ENCODE assay signal across 23 cellular contexts in genomic region chr6:134683783-134684765, GRCh38.
A peak's percentile ranks its signal among the peaks of the same experiment; 100 is the strongest.
DNase-seq lines count a peak whose midpoint lies in the region; ATAC-seq and TF ChIP-seq lines count a peak whose summit lies in the region.
"Had no signal": no experiment of that assay in that cellular context is flagged by ENCODE, and none has a peak within 500 bp of the region (broad histone marks: within the 10 kb centered on the region; RNA-seq: fewer than 3 reads in every experiment).

No MANE protein-coding gene starts in this region.

- CTCF ChIA-PET in naive thymus-derived CD4-positive, alpha-beta T cell (lab: Charles Lee), result no interaction called here
- CTCF ChIA-PET in HEK293T (lab: Yijun Ruan, JAX), result no interaction called here

- no peak for ATAC-seq in naive thymus-derived CD4-positive, alpha-beta T cell
- ATAC-seq: gastroesophageal sphincter; HCT116; natural killer cell treated with Interleukin-12 subunit alpha and Interleukin-12 subunit beta and Interleukin-15 and Interleukin-18, amount 100 ng/mL, for 72 hours had no signal

- DNase-seq in A172 (ENCODE audit: low spot score) (peak; percentile 42), HFFc6 (peak; percentile 54), amniotic epithelial cell (ENCODE audit: low read depth) (peak; percentile 70), fibroblast of pulmonary artery (ENCODE audit: low read depth) (peak; percentile 43), coronary artery (ENCODE audit: low spot score) (no peak), HEK293T (ENCODE audit: extremely low spot score) (no peak)
- no peak for DNase-seq in stimulated activated CD4-positive, alpha-beta T cell treated with anti-CD3 and anti-CD28 coated beads, Interleukin-12 subunit alpha, Interleukin-12 subunit beta, amount 100 ng/mL, for 4 hours
- DNase-seq in naive thymus-derived CD4-positive, alpha-beta T cell, result no peak
- DNase-seq: activated CD4-positive, alpha-beta T cell treated with anti-CD3 and anti-CD28 coated beads, Interleukin-2, amount 10 ng/mL, durations not matched to agents 7 days and 5 days; CD4-positive, CD25-positive, alpha-beta regulatory T cell; DMS 273 treated with DMSO at 0.1 percent for 48 hours; GF-D8; mesendoderm; NCI-H187 treated with DMSO at 0.1 percent for 48 hours; NCI-H345; posterior cingulate gyrus; stimulated activated CD4-positive, alpha-beta T cell treated with anti-CD3 and anti-CD28 coated beads, Interleukin-2, amount 100 ng/mL, for 48 hours; stomach; upper lobe of left lung had no signal

- no peaks in the 10 kb centered on the region for H3K36me3 ChIP-seq in naive thymus-derived CD4-positive, alpha-beta T cell (ENCODE audit: control insufficient read depth in 2 of 3, insufficient read depth in 3 of 3, low read length in 3 of 3)
- H3K36me3 ChIP-seq: gastroesophageal sphincter, stomach, upper lobe of left lung had no signal

- H3K9me3 ChIP-seq in naive thymus-derived CD4-positive, alpha-beta T cell (ENCODE audit: control insufficient read depth in 2 of 3, low read length in 3 of 3), result no peaks in the 10 kb centered on the region
- H3K9me3 ChIP-seq: gastroesophageal sphincter, stomach, upper lobe of left lung had no signal

- no peak overlapping the region for H3K4me3 ChIP-seq in fibroblast of pulmonary artery (replicated peaks; ENCODE audit: low read depth, low read length)
- no peak overlapping the region for H3K4me3 ChIP-seq in coronary artery
- H3K4me3 ChIP-seq in naive thymus-derived CD4-positive, alpha-beta T cell (ENCODE audit: low read length), result no peak overlapping the region
- H3K4me3 ChIP-seq: gastroesophageal sphincter, stomach, upper lobe of left lung had no signal

- intact Hi-C loops in naive thymus-derived CD4-positive, alpha-beta T cell (cut with micrococcal nuclease), result no loop called here

- H3K4me3 Mint-ChIP-seq in HFFc6, result peak overlapping the region; percentile 57
- no peak overlapping the region for H3K4me3 Mint-ChIP-seq in naive thymus-derived CD4-positive, alpha-beta T cell
- H3K4me3 Mint-ChIP-seq: activated CD4-positive, alpha-beta T cell treated with anti-CD3 and anti-CD28 coated beads, Interleukin-2, amount 10 ng/mL, durations not matched to agents 7 days and 5 days; CD4-positive, CD25-positive, alpha-beta regulatory T cell; natural killer cell treated with Interleukin-12 subunit alpha and Interleukin-12 subunit beta and Interleukin-15 and Interleukin-18, amount 100 ng/mL, for 72 hours had no signal

- TF ChIP-seq CTCF in HFFc6 (IDR thresholded peaks at IDR 0.05) (no peak), fibroblast of pulmonary artery (IDR thresholded peaks at IDR 0.05; ENCODE audit: low read length, missing control alignments) (no peak), coronary artery (IDR thresholded peaks at IDR 0.05) (no peak)

- H3K9me3 Mint-ChIP-seq in HFFc6, result no peaks in the 10 kb centered on the region
- H3K9me3 Mint-ChIP-seq in naive thymus-derived CD4-positive, alpha-beta T cell, result no peaks in the 10 kb centered on the region
- H3K9me3 Mint-ChIP-seq: activated CD4-positive, alpha-beta T cell treated with anti-CD3 and anti-CD28 coated beads, Interleukin-2, amount 10 ng/mL, durations not matched to agents 7 days and 5 days; natural killer cell treated with Interleukin-12 subunit alpha and Interleukin-12 subunit beta and Interleukin-15 and Interleukin-18, amount 100 ng/mL, for 72 hours had no signal

- H3K4me1 ChIP-seq in naive thymus-derived CD4-positive, alpha-beta T cell (ENCODE audit: control insufficient read depth in 2 of 2, insufficient read depth in 2 of 2, low read length in 2 of 2), result no peaks in the 10 kb centered on the region
- H3K4me1 ChIP-seq: gastroesophageal sphincter had no signal

- peak overlapping the region; percentile 65 for H3K27ac Mint-ChIP-seq in HFFc6
- H3K27ac Mint-ChIP-seq in naive thymus-derived CD4-positive, alpha-beta T cell, result no peak overlapping the region
- H3K27ac Mint-ChIP-seq: activated CD4-positive, alpha-beta T cell treated with anti-CD3 and anti-CD28 coated beads, Interleukin-2, amount 10 ng/mL, durations not matched to agents 7 days and 5 days; natural killer cell treated with Interleukin-12 subunit alpha and Interleukin-12 subunit beta and Interleukin-15 and Interleukin-18, amount 100 ng/mL, for 72 hours had no signal

- peaks cover 3% of the 10 kb centered on the region; the same call in 1 of the 2 replicates for H3K27me3 Mint-ChIP-seq in HFFc6 (ENCODE audit: insufficient read depth)
- H3K27me3 Mint-ChIP-seq in naive thymus-derived CD4-positive, alpha-beta T cell, result peaks cover 0 to 9% (median 7%) of the 10 kb centered on the region in 5 donors

- POLR2A ChIA-PET in naive thymus-derived CD4-positive, alpha-beta T cell (lab: Charles Lee), result no interaction called here
- POLR2A ChIA-PET in HEK293T (lab: Yijun Ruan, JAX), result no interaction called here

- H3K36me3 Mint-ChIP-seq in HFFc6 (ENCODE audit: low read depth), result no peaks in the 10 kb centered on the region; the same call in 1 of the 2 replicates
- H3K36me3 Mint-ChIP-seq in naive thymus-derived CD4-positive, alpha-beta T cell, result no peaks in the 10 kb centered on the region
- H3K36me3 Mint-ChIP-seq: CD4-positive, CD25-positive, alpha-beta regulatory T cell; natural killer cell treated with Interleukin-12 subunit alpha and Interleukin-12 subunit beta and Interleukin-15 and Interleukin-18, amount 100 ng/mL, for 72 hours had no signal

- no peak overlapping the region for H3K27ac ChIP-seq in coronary artery
- no peak overlapping the region for H3K27ac ChIP-seq in naive thymus-derived CD4-positive, alpha-beta T cell (ENCODE audit: low read depth, low read length)
- H3K27ac ChIP-seq: gastroesophageal sphincter, RWPE1, stomach, upper lobe of left lung had no signal

- peaks cover 50% of the 10 kb centered on the region for H3K4me1 Mint-ChIP-seq in HFFc6 (ENCODE audit: low read depth)
- peaks cover 0 to 3% (median 0%) of the 10 kb centered on the region in 7 donors for H3K4me1 Mint-ChIP-seq in naive thymus-derived CD4-positive, alpha-beta T cell
- H3K4me1 Mint-ChIP-seq: CD4-positive, CD25-positive, alpha-beta regulatory T cell had no signal

- H3K27me3 ChIP-seq in naive thymus-derived CD4-positive, alpha-beta T cell (ENCODE audit: control insufficient read depth in 2 of 2, insufficient read depth in 2 of 2, low read length in 2 of 2), result no peaks in the 10 kb centered on the region
- H3K27me3 ChIP-seq: gastroesophageal sphincter, stomach, upper lobe of left lung had no signal

TF ChIP-seq in HEK293T, 16 proteins besides CTCF, POLR2A, EP300 and RAD21:
- TF ChIP-seq SP1 (IDR thresholded peaks at IDR 0.05) (no peak), NFRKB (IDR thresholded peaks at IDR 0.05) (no peak), FOXK2 (IDR thresholded peaks at IDR 0.05) (no peak), FOXA1 (IDR thresholded peaks at IDR 0.05) (no peak), SUZ12 (IDR thresholded peaks at IDR 0.05) (no peak), ELF4 (IDR thresholded peaks at IDR 0.05) (no peak), CTBP1 (IDR thresholded peaks at IDR 0.05; ENCODE audit: borderline replicate concordance) (no peak), LEF1 (IDR thresholded peaks at IDR 0.05; ENCODE audit: borderline replicate concordance) (no peak)

Comparison
In these comparisons a context has a peak if more than half of its experiments do, and no peak if none do; other contexts are left out.
1. DNase-seq: peak in A172 (single experiment), HFFc6 (single experiment), amniotic epithelial cell (single experiment) and fibroblast of pulmonary artery (single experiment); none in coronary artery (single experiment), stimulated activated CD4-positive, alpha-beta T cell treated with anti-CD3 and anti-CD28 coated beads, Interleukin-12 subunit alpha, Interleukin-12 subunit beta, amount 100 ng/mL, for 4 hours (single experiment), naive thymus-derived CD4-positive, alpha-beta T cell (0 of 9) and HEK293T (single experiment).